In the genomic region with DNA sequence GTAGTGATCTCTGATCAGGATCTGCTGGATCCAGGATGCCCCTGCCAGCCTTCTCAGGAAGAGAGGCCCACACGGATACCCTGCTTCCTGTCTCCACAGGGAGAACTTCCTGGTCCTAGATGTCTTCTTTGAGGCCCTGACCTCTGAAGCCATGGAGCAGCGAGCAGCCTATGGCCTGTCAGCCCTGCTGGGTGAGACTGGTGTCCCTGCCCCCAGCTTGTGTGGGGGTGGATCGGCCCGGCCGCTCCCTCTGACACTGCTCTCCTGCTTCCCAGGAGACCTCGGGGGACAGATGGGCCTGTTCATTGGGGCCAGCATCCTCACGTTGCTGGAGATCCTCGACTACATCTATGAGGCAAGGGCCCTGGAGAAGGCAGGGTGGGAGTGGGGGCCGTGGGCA, we compare ENCODE assay signal across 22 cellular contexts. TPM values are rescaled to one million over a fixed set of nuclear protein-coding genes. Genes with fewer than 3 reads are reported as not detected.
DNase-seq lines count a peak whose midpoint lies in the region; ATAC-seq, FAIRE-seq and TF ChIP-seq lines count a peak whose summit lies in the region.
"Had no signal": no experiment of that assay in that cellular context is flagged by ENCODE, and none has a peak within 500 bp of the region (broad histone marks: within the 10 kb centered on the region; RNA-seq: fewer than 3 reads in every experiment).

No MANE protein-coding gene starts in this region.

- peaks cover 31% of the 10 kb centered on the region for H3K4me1 Mint-ChIP-seq in GM23338
- peaks cover 29% of the 10 kb centered on the region for H3K4me1 Mint-ChIP-seq in neural progenitor cell

- H3K4me2 ChIP-seq in GM23338, result peak overlapping the region; percentile 69; the same call in 1 of the 2 replicates
- H3K4me2 ChIP-seq in IMR-90 (ENCODE audit: low read depth, low read length), result no peak overlapping the region
- no peak overlapping the region for H3K4me2 ChIP-seq in H1 (ENCODE audit: insufficient read depth in 1 of 2, low read depth in 2 of 2, low read length in 2 of 2)
- H3K4me2 ChIP-seq in neural progenitor cell, result no peak overlapping the region
- H3K4me2 ChIP-seq: KMS-11, SK-N-SH had no signal

- no TSS peak for BruUV-seq in IMR-90 (replicated peaks; lab: Mats Ljungman, UMichigan)

- no peak overlapping the region for H3K9ac ChIP-seq in IMR-90 (ENCODE audit: low read depth, low read length)
- no peak overlapping the region; a peak in 1 of 7 replicates for H3K9ac ChIP-seq in H1 (replicated peaks in 1 of 4; ENCODE audit: extremely low read depth in 1 of 4, low read depth in 3 of 4, low read length in 3 of 4)
- no peak overlapping the region for H3K9ac ChIP-seq in neural progenitor cell
- H3K9ac ChIP-seq: KMS-11, SK-N-SH had no signal

- H2AK5ac ChIP-seq in IMR-90 (ENCODE audit: low read depth, low read length) (no peak overlapping the region), H1 (ENCODE audit: low read depth, low read length) (no peak overlapping the region)

- CTCF ChIA-PET in IMR-90 (lab: Yijun Ruan, JAX), result no interaction called here
- CTCF ChIA-PET in H1 (lab: Charles Lee; ENCODE audit: partially characterized antibody), result interaction anchor here (0.6 to 113.1 kb wide), 17 partner anchors 15 to 316 kb away, joined by 3 to 7248 read pairs (median 7); partner anchors contain the start of genes ASIC4, DES, DNAJB2 and GMPPA

- no peak overlapping the region for H3K27ac Mint-ChIP-seq in GM23338
- peak overlapping the region; percentile 63 for H3K27ac Mint-ChIP-seq in neural progenitor cell

- H4K8ac ChIP-seq in IMR-90 (ENCODE audit: low read depth in 2 of 2, low read length in 2 of 2), result no peak overlapping the region
- no peak overlapping the region for H4K8ac ChIP-seq in H1 (ENCODE audit: extremely low read depth, insufficient read depth, low read length)

- peaks cover 9% of the 10 kb centered on the region for H3K36me3 ChIP-seq in GM23338 (ENCODE audit: insufficient read depth)
- H3K36me3 ChIP-seq in IMR-90 (ENCODE audit: control insufficient read depth, insufficient read depth, low read length), result peaks cover 26% of the 10 kb centered on the region
- H3K36me3 ChIP-seq in H1 (ENCODE audit: control insufficient read depth in 2 of 4, insufficient read depth in 4 of 4, low read length in 3 of 4), result peaks cover 4 to 22% (median 12%) of the 10 kb centered on the region in 4 experiments; a peak in 6 of 8 replicates
- H3K36me3 ChIP-seq in neural progenitor cell, result no peaks in the 10 kb centered on the region
- peaks cover 19 to 31% (median 21%) of the 10 kb centered on the region in 3 donors for H3K36me3 ChIP-seq in tibial artery

- dilution Hi-C loops in IMR-90 (cut with HindIII; ENCODE audit: low sequenced_read_pairs, unreplicated experiment), result no loop called here

- no peak overlapping the region for H3K56ac ChIP-seq in IMR-90 (ENCODE audit: extremely low read depth, insufficient read depth, low read length)
- no peak overlapping the region for H3K56ac ChIP-seq in H1 (replicated peaks; ENCODE audit: insufficient read length, low read depth, low read length)

- H3K9me1 ChIP-seq in IMR-90 (ENCODE audit: insufficient read depth, low read length), result 0 out of 2 replicates have a peak, but pooled peaks cover 2% of the 10 kb centered on the region

- TF ChIP-seq EP300 in H1 (IDR thresholded peaks at IDR 0.05; ENCODE audit: borderline replicate concordance in 1 of 2, low read depth in 2 of 2, low read length in 2 of 2), result no peak

- H3K9me3 ChIP-seq in IMR-90 (ENCODE audit: control insufficient read depth, insufficient read depth, low read length), result no peaks in the 10 kb centered on the region
- H3K9me3 ChIP-seq in H1 (ENCODE audit: insufficient read depth in 2 of 2, low read depth in 1 of 2, low read length in 1 of 2), result no peaks in the 10 kb centered on the region
- no peaks in the 10 kb centered on the region for H3K9me3 ChIP-seq in neural progenitor cell (ENCODE audit: low read depth)
- no peaks in the 10 kb centered on the region for H3K9me3 ChIP-seq in tibial artery
- H3K9me3 ChIP-seq: BE2C, SK-N-SH had no signal

- ATAC-seq in GM23338 (no peak), IMR-90 (ENCODE audit: low read depth) (no peak), omental fat pad (ENCODE audit: low FRiP score) (no peak)
- ATAC-seq: Panc1 had no signal

- no peaks in the 10 kb centered on the region for H3K27me3 ChIP-seq in GM23338 (ENCODE audit: insufficient read depth)
- H3K27me3 ChIP-seq in IMR-90 (ENCODE audit: control insufficient read depth, insufficient read depth, low read length), result peaks cover 12% of the 10 kb centered on the region
- no peaks in the 10 kb centered on the region; a peak in 1 of 7 replicates for H3K27me3 ChIP-seq in H1 (replicated peaks in 1 of 4; ENCODE audit: control insufficient read depth in 3 of 4, extremely low read depth in 1 of 4, insufficient read depth in 3 of 4, low read length in 3 of 4)
- H3K27me3 ChIP-seq in neural progenitor cell, result peaks cover 2% of the 10 kb centered on the region
- no peaks in the 10 kb centered on the region for H3K27me3 ChIP-seq in tibial artery
- H3K27me3 ChIP-seq: BE2C had no signal

- DNase-seq in GM23338 (ENCODE audit: low spot score) (no peak), IMR-90 (no peak), H1 (ENCODE audit: low read depth in 1 of 2, low spot score in 2 of 2) (no peak), neural progenitor cell (ENCODE audit: low spot score) (no peak), tibial artery (no peak), NK-92 (lab: John Stamatoyannopoulos, UW; ENCODE audit: unreplicated experiment) (no peak), omental fat pad (ENCODE audit: low spot score) (no peak)
- DNase-seq in activated T-cell treated with anti-CD3 and anti-CD28 coated beads, Interleukin-2, amount 50 U/mL, for 1 hour, result no peak
- DNase-seq: BE2C; EL; GF-D8; NCI-H1417; NCI-H187; NCI-H2227 treated with DMSO at 0.1 percent for 48 hours; NCI-H510A; NK-92 treated with Interleukin-12 subunit alpha and Interleukin-12 subunit beta, amount 100 ng/mL, for 24 hours; SIG-M5; SK-N-SH had no signal

- H4K20me1 ChIP-seq in GM23338 (replicated peaks; ENCODE audit: insufficient read depth) (peaks cover 11% of the 10 kb centered on the region), IMR-90 (ENCODE audit: insufficient read depth, low read length) (peaks cover 18% of the 10 kb centered on the region), H1 (replicated peaks in 1 of 2; ENCODE audit: control insufficient read depth in 1 of 2, insufficient read depth in 2 of 2, low read length in 2 of 2) (peaks cover 4 to 7% of the 10 kb centered on the region in 2 experiments), neural progenitor cell (ENCODE audit: low read depth) (peaks cover 4% of the 10 kb centered on the region)

- no peak overlapping the region for H3K4me3 Mint-ChIP-seq in GM23338
- no peak overlapping the region for H3K4me3 Mint-ChIP-seq in neural progenitor cell

- H3K14ac ChIP-seq in IMR-90 (replicated peaks; ENCODE audit: low read depth, low read length) (no peak overlapping the region), H1 (ENCODE audit: insufficient read length) (no peak overlapping the region)

- H4K5ac ChIP-seq in IMR-90 (ENCODE audit: low read depth, low read length), result no peak overlapping the region
- H4K5ac ChIP-seq in H1 (ENCODE audit: insufficient read length, low read depth, low read length), result no peak overlapping the region

- TF ChIP-seq POLR2A in IMR-90 (IDR thresholded peaks at IDR 0.05; ENCODE audit: low read depth, low read length) (no peak), H1 (IDR thresholded peaks at IDR 0.05; ENCODE audit: control extremely low read depth in 1 of 2, low read depth in 2 of 2, low read length in 2 of 2) (no peak)

- no peak overlapping the region for H2BK120ac ChIP-seq in IMR-90 (ENCODE audit: low read depth, low read length)
- H2BK120ac ChIP-seq in H1 (replicated peaks; ENCODE audit: low read depth, low read length), result no peak overlapping the region

- in situ Hi-C loops in IMR-90 (cut with MboI; ENCODE audit: low sequenced_read_pairs), result no loop called here

- H3K79me1 ChIP-seq in IMR-90 (ENCODE audit: low read depth in 1 of 2, low read length in 2 of 2) (peaks cover 4 to 29% of the 10 kb centered on the region in 2 experiments; a peak in 2 of 4 replicates), H1 (ENCODE audit: low read depth, low read length) (no peaks in the 10 kb centered on the region; the same call in 1 of the 2 replicates)

- H3K79me2 ChIP-seq in GM23338 (replicated peaks; ENCODE audit: insufficient read depth), result peaks cover 6% of the 10 kb centered on the region
- H3K79me2 ChIP-seq in H1 (ENCODE audit: control insufficient read depth in 1 of 2, insufficient read depth in 2 of 2, low read length in 2 of 2), result no peaks in the 10 kb centered on the region
- H3K79me2 ChIP-seq in neural progenitor cell (ENCODE audit: low read depth), result no peaks in the 10 kb centered on the region

- H3K4me1 ChIP-seq in GM23338 (ENCODE audit: insufficient read depth) (peaks cover 21% of the 10 kb centered on the region), IMR-90 (ENCODE audit: control insufficient read depth, insufficient read depth, low read length) (peaks cover 21% of the 10 kb centered on the region), H1 (replicated peaks in 1 of 4; ENCODE audit: control insufficient read depth in 3 of 4, insufficient read depth in 4 of 4, low read length in 3 of 4) (peaks cover 0 to 21% (median 12%) of the 10 kb centered on the region in 4 experiments; a peak in 6 of 7 replicates), neural progenitor cell (peaks cover 18% of the 10 kb centered on the region), tibial artery (peaks cover 0 to 7% (median 6%) of the 10 kb centered on the region in 4 donors)
- H3K4me1 ChIP-seq: BE2C had no signal

- WGBS in IMR-90 (ENCODE audit: extremely low coverage in 2 of 2, insufficient read length in 1 of 2), 2 experiments, result 83% methylated on average over 8 of the region's 9 CpGs; no CpG with 5 or more reads in 1 of the 2 experiments
- 87% methylated on average over 9 of the region's 9 CpGs; no CpG with 5 or more reads in 1 of the 2 experiments for WGBS in H1 (ENCODE audit: extremely low coverage in 1 of 2, insufficient coverage in 1 of 2, insufficient read length in 1 of 2, insufficient replicate concordance in 2 of 2, low coverage in 1 of 2, low lambda C conversion rate in 2 of 2, missing lambda C conversion rate in 1 of 2), 2 experiments

- H3K18ac ChIP-seq in IMR-90 (ENCODE audit: low read depth, low read length) (no peak overlapping the region), H1 (ENCODE audit: extremely low read depth, low read length) (no peak overlapping the region)

- H2AFZ ChIP-seq in GM23338 (no peak overlapping the region), IMR-90 (replicated peaks; ENCODE audit: low read length, poor library complexity) (no peak overlapping the region), H1 (ENCODE audit: low read length) (no peak overlapping the region), neural progenitor cell (replicated peaks) (no peak overlapping the region)

- H3K4me3 ChIP-seq in GM23338 (no peak overlapping the region), IMR-90 (ENCODE audit: insufficient read depth, low read depth, low read length) (no peak overlapping the region), H1 (ENCODE audit: extremely low read depth in 1 of 4, insufficient read depth in 2 of 4, low read depth in 3 of 4, low read length in 4 of 4) (no peak overlapping the region), neural progenitor cell (no peak overlapping the region), tibial artery (no peak overlapping the region)

- peak overlapping the region; percentile 24 for H2AK9ac ChIP-seq in IMR-90 (replicated peaks; ENCODE audit: low read depth, low read length, poor library complexity)

- TF ChIP-seq RAD21 in IMR-90 (IDR thresholded peaks at IDR 0.05; ENCODE audit: low read length) (no peak), H1 (IDR thresholded peaks at IDR 0.05 in 1 of 2, conservative IDR thresholded peaks at IDR 0.05 in 1 of 2; ENCODE audit: low read depth in 2 of 2, low read length in 2 of 2) (no peak)

- peaks cover 4% of the 10 kb centered on the region; the same call in 1 of the 2 replicates for H3K23me2 ChIP-seq in H1 (ENCODE audit: low read depth, low read length)

- H2BK15ac ChIP-seq in IMR-90 (ENCODE audit: low read depth, low read length) (no peak overlapping the region), H1 (ENCODE audit: low read length) (peak overlapping the region; percentile 1; the same call in 1 of the 2 replicates)

- H3K9me2 ChIP-seq in GM23338 (ENCODE audit: insufficient read depth), result no peaks in the 10 kb centered on the region
- H3K9me2 ChIP-seq: SK-N-SH had no signal

- H2BK20ac ChIP-seq in IMR-90 (ENCODE audit: low read depth, low read length), result no peak overlapping the region
- H2BK20ac ChIP-seq in H1 (ENCODE audit: low read length), result no peak overlapping the region

- H3F3A ChIP-seq in GM23338 (replicated peaks; ENCODE audit: low read depth), result peaks cover 14% of the 10 kb centered on the region; the same call in 1 of the 2 replicates
- H3F3A ChIP-seq in neural progenitor cell (ENCODE audit: low read depth), result no peaks in the 10 kb centered on the region

- POLR2A ChIA-PET in IMR-90 (lab: Charles Lee; ENCODE audit: unreplicated experiment) (no interaction called here), H1 (lab: Charles Lee; ENCODE audit: partially characterized antibody) (interaction anchor here (0.8 to 5.4 kb wide), 9 partner anchors 9 to 101 kb away, joined by 3 to 23 read pairs (median 4); partner anchors contain the start of genes GMPPA and STK11IP)

- H2BK12ac ChIP-seq in H1 (ENCODE audit: low read depth, low read length), result peak overlapping the region; percentile 75; the same call in 1 of the 2 replicates

- no peak for TF ChIP-seq CTCF in GM23338 (conservative IDR thresholded peaks at IDR 0.05; ENCODE audit: low read depth in 2 of 2)
- TF ChIP-seq CTCF in IMR-90 (conservative IDR thresholded peaks at IDR 0.05; ENCODE audit: low read depth, low read length), result no peak
- TF ChIP-seq CTCF in H1 (IDR thresholded peaks at IDR 0.05; ENCODE audit: control extremely low read depth in 1 of 3, insufficient read depth in 1 of 3, low read depth in 1 of 3, low read length in 3 of 3), result no peak
- no peak for TF ChIP-seq CTCF in neural progenitor cell (IDR thresholded peaks at IDR 0.05)
- TF ChIP-seq CTCF in tibial artery (IDR thresholded peaks at IDR 0.05), result no peak
- TF ChIP-seq CTCF in omental fat pad (IDR thresholded peaks at IDR 0.05), result no peak

- no peak overlapping the region for H2BK5ac ChIP-seq in IMR-90 (ENCODE audit: low read depth, low read length, poor library complexity, severe bottlenecking)
- peak overlapping the region; percentile 75; the same call in 1 of the 2 replicates for H2BK5ac ChIP-seq in H1 (ENCODE audit: low read depth, low read length)

- peaks cover 30% of the 10 kb centered on the region for H3K27me3 Mint-ChIP-seq in GM23338 (ENCODE audit: insufficient read depth, low read depth, poor library complexity)
- H3K27me3 Mint-ChIP-seq in neural progenitor cell (ENCODE audit: insufficient read depth, low read depth), result peaks cover 4% of the 10 kb centered on the region

- H3K36me3 Mint-ChIP-seq in GM23338 (ENCODE audit: low read depth) (peaks cover 30% of the 10 kb centered on the region), neural progenitor cell (peaks cover 9% of the 10 kb centered on the region)

- no peaks in the 10 kb centered on the region; the same call in 2 of the 3 replicates for H3K9me3 Mint-ChIP-seq in GM23338
- H3K9me3 Mint-ChIP-seq in neural progenitor cell, result no peaks in the 10 kb centered on the region

- H3K4ac ChIP-seq in IMR-90 (ENCODE audit: low read depth, low read length) (no peak overlapping the region), H1 (replicated peaks; ENCODE audit: insufficient read length, low read depth, low read length) (no peak overlapping the region)

- intact Hi-C loops in IMR-90 (cut with micrococcal nuclease) (no loop called here), tibial artery (cut with DNase I; ENCODE audit: low total_unique reads) (loop anchor here (5.0 to 10.0 kb wide), 2 partner anchors 35 to 242 kb away; no protein-coding TSS in a partner anchor)

- H3K27ac ChIP-seq in GM23338 (ENCODE audit: low read depth) (no peak overlapping the region), IMR-90 (ENCODE audit: insufficient read depth, low read length) (no peak overlapping the region), H1 (ENCODE audit: low read depth, low read length) (no peak overlapping the region), neural progenitor cell (no peak overlapping the region), tibial artery (no peak overlapping the region)
- H3K27ac ChIP-seq: KMS-11 had no signal

- H4K91ac ChIP-seq in IMR-90 (ENCODE audit: insufficient read depth, low read depth, low read length) (no peak overlapping the region), H1 (replicated peaks; ENCODE audit: insufficient read length, low read length) (no peak overlapping the region)

- no peak overlapping the region for H3K23ac ChIP-seq in IMR-90 (ENCODE audit: low read depth, low read length)
- no peak overlapping the region for H3K23ac ChIP-seq in H1 (ENCODE audit: insufficient read length)

- FAIRE-seq in H1 (lab: Jason Lieb, UNC), result no peak

RNA-seq across cellular contexts. Expression of gene CHPF, which starts 6.6 kb away (rescaled TPM):
- 232 and 252 TPM in 2 replicates for total RNA-seq in GM23338 (2014; rRNA removed; shearing (Covaris generic))
- polyA plus RNA-seq in GM23338 (2016; fragmentation: Nextera tagmentation; extraction: Ambion mirVana), result 34.4 and 36.5 TPM in 2 replicates
- total RNA-seq in IMR-90 (2012; rRNA removed), result 24.0 and 27.2 TPM in 2 replicates
- polyA plus RNA-seq in IMR-90 (2012; rRNA removed), result 115 and 147 TPM in 2 replicates
- polyA plus RNA-seq in IMR-90 (2012; cell fraction: cytosol; rRNA removed), result 108 and 204 TPM in 2 replicates
- 37.3 and 118 TPM in 2 replicates for polyA plus RNA-seq in IMR-90 (2012; cell fraction: nucleus; rRNA removed; ENCODE audit: low replicate concordance)
- total RNA-seq in H1 (2021; fragmentation: NEBNext Ultra II Directional; extraction: Animal tissue kit (Norgen Biotek cat#: 25700)), result 62.9 and 68.1 TPM in 2 replicates
- polyA plus RNA-seq in H1 (2011; rRNA removed), result 67.3 and 103 TPM in 2 replicates
- 61.7 TPM for polyA plus RNA-seq in H1 (2011; cell fraction: cytosol; rRNA removed)
- 76.8 TPM for polyA plus RNA-seq in H1 (2011; cell fraction: nucleus; rRNA removed)
- polyA plus RNA-seq in H1 (2012, experiment 1 of 2), result 33.7 to 59.5 TPM (median 55.7 TPM) in 4 replicates
- 62.7 TPM for polyA plus RNA-seq in H1 (2012, experiment 2 of 2)
- polyA plus RNA-seq in H1 (2013, experiment 1 of 2), result 107 TPM
- 107 TPM for polyA plus RNA-seq in H1 (2013, experiment 2 of 2)
- 17.3 and 20.9 TPM in 2 replicates for polyA minus RNA-seq in H1 (2011; rRNA and poly(A)+ RNA removed)
- 62.2 TPM for polyA minus RNA-seq in H1 (2011; cell fraction: cytosol; rRNA and poly(A)+ RNA removed)
- polyA minus RNA-seq in H1 (2011; cell fraction: nucleus; rRNA and poly(A)+ RNA removed), result 38.8 TPM
- 6.7 and 27.7 TPM in 2 replicates for total RNA-seq in neural progenitor cell (ENCODE audit: low replicate concordance)
- total RNA-seq in omental fat pad, result 10 to 100 TPM; 32.6 to 70.8 (median 45.5) TPM

RNA-seq across cellular contexts. Expression of gene TMEM198, which starts 6.9 kb away (rescaled TPM):
- total RNA-seq in GM23338 (2014; rRNA removed; shearing (Covaris generic)), result 13.7 and 25.6 TPM in 2 replicates
- polyA plus RNA-seq in GM23338 (2016; fragmentation: Nextera tagmentation; extraction: Ambion mirVana) (5.6 TPM in 2 replicates), IMR-90 (2012; rRNA removed) (2.2 and 3.0 TPM in 2 replicates), H1 (2011; rRNA removed) (10.4 and 15.4 TPM in 2 replicates)
- total RNA-seq in IMR-90 (2012; rRNA removed) (under 0.01 and 0.18 TPM in 2 replicates), neural progenitor cell (ENCODE audit: low replicate concordance) (0.79 and 2.3 TPM in 2 replicates), omental fat pad (1 to 10 TPM; 1.9 to 6.2 (median 2.9) TPM)
- 0.81 and 1.3 TPM in 2 replicates for polyA plus RNA-seq in IMR-90 (2012; cell fraction: cytosol; rRNA removed)
- polyA plus RNA-seq in IMR-90 (2012; cell fraction: nucleus; rRNA removed; ENCODE audit: low replicate concordance), result 20.2 and 40.5 TPM in 2 replicates
- total RNA-seq in H1 (2021; fragmentation: NEBNext Ultra II Directional; extraction: Animal tissue kit (Norgen Biotek cat#: 25700)), result 10.2 and 11.0 TPM in 2 replicates
- polyA plus RNA-seq in H1 (2011; cell fraction: cytosol; rRNA removed), result 10.0 TPM
- polyA plus RNA-seq in H1 (2011; cell fraction: nucleus; rRNA removed), result 19.0 TPM
- polyA plus RNA-seq in H1 (2012, experiment 1 of 2), result 7.6 to 11.7 TPM (median 9.4 TPM) in 4 replicates
- polyA plus RNA-seq in H1 (2012, experiment 2 of 2), result 13.6 TPM
- 8.4 TPM for polyA plus RNA-seq in H1 (2013, experiment 1 of 2)
- 8.2 TPM for polyA plus RNA-seq in H1 (2013, experiment 2 of 2)
- 4.3 and 6.1 TPM in 2 replicates for polyA minus RNA-seq in H1 (2011; rRNA and poly(A)+ RNA removed)
- polyA minus RNA-seq in H1 (2011; cell fraction: cytosol; rRNA and poly(A)+ RNA removed), result 7.5 TPM
- polyA minus RNA-seq in H1 (2011; cell fraction: nucleus; rRNA and poly(A)+ RNA removed), result 5.6 TPM

RNA-seq across cellular contexts. Expression of gene ASIC4, which starts 22.7 kb away (rescaled TPM):
- total RNA-seq in GM23338 (2014; rRNA removed; shearing (Covaris generic)), result 3.6 TPM in 1 of 2 replicates, not detected in the other
- polyA plus RNA-seq in GM23338 (2016; fragmentation: Nextera tagmentation; extraction: Ambion mirVana) (0.13 and 0.40 TPM in 2 replicates), IMR-90 (2012; rRNA removed) (0.10 TPM in 1 of 2 replicates, not detected in the other), H1 (2011; rRNA removed) (0.12 and 0.30 TPM in 2 replicates)
- total RNA-seq in IMR-90 (2012; rRNA removed) (not detected in 2 replicates), neural progenitor cell (ENCODE audit: low replicate concordance) (0.26 and 2.4 TPM in 2 replicates), omental fat pad (under 1 TPM in 2 of 4 donors, not detected in 2; 0.12 to 0.19 TPM)
- not detected in 2 replicates for polyA plus RNA-seq in IMR-90 (2012; cell fraction: cytosol; rRNA removed)
- 0.16 and 0.33 TPM in 2 replicates for polyA plus RNA-seq in IMR-90 (2012; cell fraction: nucleus; rRNA removed; ENCODE audit: low replicate concordance)
- 0.19 and 0.22 TPM in 2 replicates for total RNA-seq in H1 (2021; fragmentation: NEBNext Ultra II Directional; extraction: Animal tissue kit (Norgen Biotek cat#: 25700))
- polyA plus RNA-seq in H1 (2011; cell fraction: cytosol; rRNA removed), result 0.18 TPM
- polyA plus RNA-seq in H1 (2011; cell fraction: nucleus; rRNA removed), result 0.96 TPM
- polyA plus RNA-seq in H1 (2012, experiment 1 of 2), result 0.11 to 0.42 TPM (median 0.36 TPM) in 3 of 4 replicates, not detected in the other
- 0.05 TPM for polyA plus RNA-seq in H1 (2012, experiment 2 of 2)
- 0.06 TPM for polyA plus RNA-seq in H1 (2013, experiment 1 of 2)
- polyA plus RNA-seq in H1 (2013, experiment 2 of 2), result 0.13 TPM
- 0.12 and 0.22 TPM in 2 replicates for polyA minus RNA-seq in H1 (2011; rRNA and poly(A)+ RNA removed)
- not detected for polyA minus RNA-seq in H1 (2011; cell fraction: cytosol; rRNA and poly(A)+ RNA removed)
- polyA minus RNA-seq in H1 (2011; cell fraction: nucleus; rRNA and poly(A)+ RNA removed), result 0.50 TPM
- total RNA-seq: H4 had no signal

RNA-seq across cellular contexts. Expression of gene OBSL1, which starts 34.4 kb away (rescaled TPM):
- 164 and 207 TPM in 2 replicates for total RNA-seq in GM23338 (2014; rRNA removed; shearing (Covaris generic))
- 94.9 and 102 TPM in 2 replicates for polyA plus RNA-seq in GM23338 (2016; fragmentation: Nextera tagmentation; extraction: Ambion mirVana)
- 21.4 and 21.5 TPM in 2 replicates for total RNA-seq in IMR-90 (2012; rRNA removed)
- polyA plus RNA-seq in IMR-90 (2012; rRNA removed), result 51.2 and 51.8 TPM in 2 replicates
- polyA plus RNA-seq in IMR-90 (2012; cell fraction: cytosol; rRNA removed), result 55.5 and 61.7 TPM in 2 replicates
- 203 and 301 TPM in 2 replicates for polyA plus RNA-seq in IMR-90 (2012; cell fraction: nucleus; rRNA removed; ENCODE audit: low replicate concordance)
- 127 and 135 TPM in 2 replicates for total RNA-seq in H1 (2021; fragmentation: NEBNext Ultra II Directional; extraction: Animal tissue kit (Norgen Biotek cat#: 25700))
- 116 and 205 TPM in 2 replicates for polyA plus RNA-seq in H1 (2011; rRNA removed)
- 171 TPM for polyA plus RNA-seq in H1 (2011; cell fraction: cytosol; rRNA removed)
- 776 TPM for polyA plus RNA-seq in H1 (2011; cell fraction: nucleus; rRNA removed)
- 105 to 168 TPM (median 164 TPM) in 4 replicates for polyA plus RNA-seq in H1 (2012, experiment 1 of 2)
- polyA plus RNA-seq in H1 (2012, experiment 2 of 2), result 108 TPM
- polyA plus RNA-seq in H1 (2013, experiment 1 of 2), result 76.8 TPM
- 67.6 TPM for polyA plus RNA-seq in H1 (2013, experiment 2 of 2)
- polyA minus RNA-seq in H1 (2011; rRNA and poly(A)+ RNA removed), result 64.9 and 94.5 TPM in 2 replicates
- 91.4 TPM for polyA minus RNA-seq in H1 (2011; cell fraction: cytosol; rRNA and poly(A)+ RNA removed)
- 160 TPM for polyA minus RNA-seq in H1 (2011; cell fraction: nucleus; rRNA and poly(A)+ RNA removed)
- 31.0 and 111 TPM in 2 replicates for total RNA-seq in neural progenitor cell (ENCODE audit: low replicate concordance)
- total RNA-seq in omental fat pad, result 100 to 1,000 TPM in 2 of 4 donors, 10 to 100 TPM in 2; 68.6 to 117 (median 88.7) TPM

RNA-seq across cellular contexts. Expression of gene INHA, which starts 35.1 kb away (rescaled TPM):
- total RNA-seq in GM23338 (2014; rRNA removed; shearing (Covaris generic)), result 0.31 and 1.6 TPM in 2 replicates
- 0.56 and 1.5 TPM in 2 replicates for polyA plus RNA-seq in GM23338 (2016; fragmentation: Nextera tagmentation; extraction: Ambion mirVana)
- total RNA-seq in IMR-90 (2012; rRNA removed), result not detected in 2 replicates
- polyA plus RNA-seq in IMR-90 (2012; rRNA removed), result 0.80 and 0.96 TPM in 2 replicates
- polyA plus RNA-seq in IMR-90 (2012; cell fraction: cytosol; rRNA removed), result 0.16 and 0.26 TPM in 2 replicates
- 5.6 and 14.6 TPM in 2 replicates for polyA plus RNA-seq in IMR-90 (2012; cell fraction: nucleus; rRNA removed; ENCODE audit: low replicate concordance)
- 0.65 and 0.73 TPM in 2 replicates for total RNA-seq in H1 (2021; fragmentation: NEBNext Ultra II Directional; extraction: Animal tissue kit (Norgen Biotek cat#: 25700))
- 2.7 and 4.3 TPM in 2 replicates for polyA plus RNA-seq in H1 (2011; rRNA removed)
- 3.2 TPM for polyA plus RNA-seq in H1 (2011; cell fraction: cytosol; rRNA removed)
- 11.1 TPM for polyA plus RNA-seq in H1 (2011; cell fraction: nucleus; rRNA removed)
- 0.77 to 3.2 TPM (median 2.1 TPM) in 4 replicates for polyA plus RNA-seq in H1 (2012, experiment 1 of 2)
- polyA plus RNA-seq in H1 (2012, experiment 2 of 2), result 0.54 TPM
- 0.61 TPM for polyA plus RNA-seq in H1 (2013, experiment 1 of 2)
- polyA plus RNA-seq in H1 (2013, experiment 2 of 2), result 0.57 TPM
- 0.22 and 0.41 TPM in 2 replicates for polyA minus RNA-seq in H1 (2011; rRNA and poly(A)+ RNA removed)
- not detected for polyA minus RNA-seq in H1 (2011; cell fraction: cytosol; rRNA and poly(A)+ RNA removed)
- polyA minus RNA-seq in H1 (2011; cell fraction: nucleus; rRNA and poly(A)+ RNA removed), result 1.1 TPM
- 0.31 TPM in 1 of 2 replicates, not detected in the other for total RNA-seq in neural progenitor cell (ENCODE audit: low replicate concordance)
- 1 to 10 TPM in 1 of 4 donors, under 1 TPM in 1, not detected in 2; 0.88 to 1.1 TPM for total RNA-seq in omental fat pad
- total RNA-seq: A673 had no signal
